ENCODE assay signal across 10 cellular contexts in the genomic region with DNA sequence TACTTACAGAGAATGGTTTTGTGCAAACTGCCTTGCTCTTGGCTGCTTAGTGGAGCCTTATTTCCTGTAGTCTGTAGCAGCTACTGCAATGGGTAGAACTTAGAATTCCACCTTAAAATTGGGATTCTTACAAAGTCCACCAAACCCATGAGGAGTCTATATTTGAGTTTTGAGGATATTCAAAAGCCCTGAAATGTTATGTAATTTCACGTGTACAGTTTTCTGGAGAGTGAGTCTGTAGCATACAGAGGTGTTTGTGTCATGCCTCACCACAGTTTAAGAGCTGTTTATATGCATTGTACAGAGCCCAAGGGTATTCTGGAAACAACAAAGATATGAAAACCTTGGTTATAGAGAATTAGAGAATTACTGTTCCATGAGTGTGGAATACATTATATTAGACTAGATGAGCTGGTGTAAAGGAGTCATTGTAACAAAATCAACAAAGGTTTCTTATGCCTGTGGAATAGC.
DNase-seq lines count a peak whose midpoint lies in the region; ATAC-seq, FAIRE-seq and TF ChIP-seq lines count a peak whose summit lies in the region.
"Had no signal": no experiment of that assay in that cellular context is flagged by ENCODE, and none has a peak within 500 bp of the region (broad histone marks: within the 10 kb centered on the region; RNA-seq: fewer than 3 reads in every experiment).

No MANE protein-coding gene starts in this region.

- peaks cover 30 to 96% of the 10 kb centered on the region in 2 donors for H3K4me1 ChIP-seq in left lung

- peak; percentile 61 for FAIRE-seq in H54 (lab: Jason Lieb, UNC)

- H3K27me3 ChIP-seq in left lung (no peaks in the 10 kb centered on the region), brain microvascular endothelial cell (replicated peaks) (no peaks in the 10 kb centered on the region)

- peak overlapping the region; percentile 69 to 82 for H3K27ac ChIP-seq in left lung
- no peak overlapping the region for H3K27ac ChIP-seq in brain microvascular endothelial cell

- TF ChIP-seq CTCF in left lung (IDR thresholded peaks at IDR 0.05): no peak
- TF ChIP-seq CTCF in brain microvascular endothelial cell (IDR thresholded peaks at IDR 0.05; ENCODE audit: low read depth, low read length, missing control alignments): no peak

- no peaks in the 10 kb centered on the region for H3K27me3 Mint-ChIP-seq in activated naive CD8-positive, alpha-beta T cell treated with anti-CD3 and anti-CD28 coated beads, Interleukin-2, amount 10 ng/mL, durations not matched to agents 7 days and 5 days

- no peak for TF ChIP-seq POLR2A in H54 (IDR thresholded peaks at IDR 0.05; ENCODE audit: low read depth, low read length)

- intact Hi-C loops in left lung (cut with DNase I): loop anchor here in 1 of 2 donors (10.0 kb wide), 1 partner anchor 48 kb away; no protein-coding TSS in a partner anchor

- DNase-seq in H54 (ENCODE audit: insufficient read length, low spot score) (no peak), left lung (no peak), inferior parietal cortex (ENCODE audit: extremely low spot score) (no peak), NCI-H345 (lab: John Stamatoyannopoulos, UW) (no peak), brain microvascular endothelial cell (no peak)
- no peak for DNase-seq in activated naive CD8-positive, alpha-beta T cell treated with anti-CD3 and anti-CD28 coated beads, Interleukin-2, amount 10 ng/mL, durations not matched to agents 7 days and 5 days
- DNase-seq in stimulated activated effector memory CD8-positive, alpha-beta T cell treated with anti-CD3 and anti-CD28 coated beads, Interleukin-12 subunit alpha, Interleukin-12 subunit beta, amount 100 ng/mL, for 72 hours (ENCODE audit: low spot score in 2 of 2): no peak
- DNase-seq: NCI-H2227 treated with DMSO at 0.1 percent for 48 hours had no signal

- H3K27ac Mint-ChIP-seq in activated naive CD8-positive, alpha-beta T cell treated with anti-CD3 and anti-CD28 coated beads, Interleukin-2, amount 10 ng/mL, durations not matched to agents 7 days and 5 days: no peak overlapping the region
- peak overlapping the region; percentile 78 for H3K27ac Mint-ChIP-seq in stimulated activated effector memory CD8-positive, alpha-beta T cell treated with anti-CD3 and anti-CD28 coated beads, Interleukin-12 subunit alpha, Interleukin-12 subunit beta, amount 100 ng/mL, for 72 hours

- in situ Hi-C loops in brain microvascular endothelial cell (cut with HindIII; ENCODE audit: low pct_ligation_motif_present, low sequenced_read_pairs): no loop called here

- H3K36me3 Mint-ChIP-seq in activated naive CD8-positive, alpha-beta T cell treated with anti-CD3 and anti-CD28 coated beads, Interleukin-2, amount 10 ng/mL, durations not matched to agents 7 days and 5 days: peaks cover 17% of the 10 kb centered on the region
- H3K36me3 Mint-ChIP-seq in stimulated activated effector memory CD8-positive, alpha-beta T cell treated with anti-CD3 and anti-CD28 coated beads, Interleukin-12 subunit alpha, Interleukin-12 subunit beta, amount 100 ng/mL, for 72 hours: peaks cover 32% of the 10 kb centered on the region

- no peaks in the 10 kb centered on the region for H3K9me3 ChIP-seq in left lung

- no peaks in the 10 kb centered on the region for H3K9me3 Mint-ChIP-seq in activated naive CD8-positive, alpha-beta T cell treated with anti-CD3 and anti-CD28 coated beads, Interleukin-2, amount 10 ng/mL, durations not matched to agents 7 days and 5 days
- H3K9me3 Mint-ChIP-seq in stimulated activated effector memory CD8-positive, alpha-beta T cell treated with anti-CD3 and anti-CD28 coated beads, Interleukin-12 subunit alpha, Interleukin-12 subunit beta, amount 100 ng/mL, for 72 hours: no peaks in the 10 kb centered on the region
- H3K9me3 Mint-ChIP-seq: T-helper 1 cell treated with Interleukin-12 subunit alpha and Interleukin-12 subunit beta and Interleukin-4 antibody, amounts not matched to agents 30 μg/mL and 1 μg/mL, for 36 hours had no signal

- H3K4me1 Mint-ChIP-seq in activated naive CD8-positive, alpha-beta T cell treated with anti-CD3 and anti-CD28 coated beads, Interleukin-2, amount 10 ng/mL, durations not matched to agents 7 days and 5 days: peaks cover 34% of the 10 kb centered on the region
- peaks cover 36% of the 10 kb centered on the region for H3K4me1 Mint-ChIP-seq in stimulated activated effector memory CD8-positive, alpha-beta T cell treated with anti-CD3 and anti-CD28 coated beads, Interleukin-12 subunit alpha, Interleukin-12 subunit beta, amount 100 ng/mL, for 72 hours

- H3K36me3 ChIP-seq in left lung: no peaks in the 10 kb centered on the region
- H3K36me3 ChIP-seq in brain microvascular endothelial cell (replicated peaks): no peaks in the 10 kb centered on the region

- POLR2A ChIA-PET in activated naive CD8-positive, alpha-beta T cell treated with anti-CD3 and anti-CD28 coated beads, Interleukin-2, amount 10 ng/mL, durations not matched to agents 7 days and 5 days (lab: Charles Lee): no interaction called here

- no peak for ATAC-seq in activated naive CD8-positive, alpha-beta T cell treated with anti-CD3 and anti-CD28 coated beads, Interleukin-2, amount 10 ng/mL, durations not matched to agents 7 days and 5 days (ENCODE audit: low read depth)
- ATAC-seq in left lung (peak; percentile 3), HG03565 (IDR thresholded peaks at IDR 0.05; ENCODE audit: unreplicated experiment) (no peak)
- ATAC-seq in stimulated activated effector memory CD8-positive, alpha-beta T cell treated with anti-CD3 and anti-CD28 coated beads, Interleukin-12 subunit alpha, Interleukin-12 subunit beta, amount 100 ng/mL, for 72 hours: peak; percentile 63

- peak overlapping the region; percentile 75 for H3K4me3 Mint-ChIP-seq in activated naive CD8-positive, alpha-beta T cell treated with anti-CD3 and anti-CD28 coated beads, Interleukin-2, amount 10 ng/mL, durations not matched to agents 7 days and 5 days
- H3K4me3 Mint-ChIP-seq in stimulated activated effector memory CD8-positive, alpha-beta T cell treated with anti-CD3 and anti-CD28 coated beads, Interleukin-12 subunit alpha, Interleukin-12 subunit beta, amount 100 ng/mL, for 72 hours: peak overlapping the region; percentile 56

- H3K4me3 ChIP-seq in left lung (peak overlapping the region in 1 of 2 donors; percentile 10), brain microvascular endothelial cell (ENCODE audit: low read depth, low read length) (no peak overlapping the region)

Comparison
In these comparisons a context has a peak if more than half of its experiments do, and no peak if none do; other contexts are left out.
1. ATAC-seq: peak in left lung (single experiment) and stimulated activated effector memory CD8-positive, alpha-beta T cell treated with anti-CD3 and anti-CD28 coated beads, Interleukin-12 subunit alpha, Interleukin-12 subunit beta, amount 100 ng/mL, for 72 hours (single experiment); none in activated naive CD8-positive, alpha-beta T cell treated with anti-CD3 and anti-CD28 coated beads, Interleukin-2, amount 10 ng/mL, durations not matched to agents 7 days and 5 days (single experiment) and HG03565 (single experiment).